ENCODE assay signal across 9 cellular contexts in the genomic region with DNA sequence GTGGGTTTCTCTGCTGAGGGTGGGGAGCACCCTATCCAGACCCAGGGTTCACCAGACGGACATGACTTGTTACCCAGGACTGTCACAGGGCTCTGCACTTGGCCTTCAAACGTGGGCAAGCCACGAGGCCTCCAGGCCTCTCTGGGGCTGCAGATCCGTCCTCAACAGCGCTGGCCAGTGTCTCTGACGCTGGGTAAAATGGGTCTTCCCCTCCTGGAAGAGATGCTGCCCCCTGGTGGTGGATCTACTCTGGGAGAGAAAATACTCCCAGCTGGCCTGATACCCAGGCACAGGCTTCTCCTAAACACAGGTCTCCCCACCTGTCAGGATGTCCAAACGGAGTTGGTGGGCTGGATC. TPM values are rescaled to one million over a fixed set of nuclear protein-coding genes. Genes with fewer than 3 reads are reported as not detected.
A peak's percentile ranks its signal among the peaks of the same experiment; 100 is the strongest.
DNase-seq lines count a peak whose midpoint lies in the region; ATAC-seq, FAIRE-seq and TF ChIP-seq lines count a peak whose summit lies in the region.
"Had no signal": no experiment of that assay in that cellular context is flagged by ENCODE, and none has a peak within 500 bp of the region (broad histone marks: within the 10 kb centered on the region; RNA-seq: fewer than 3 reads in every experiment).

No MANE protein-coding gene starts in this region.

- no peak for FAIRE-seq in kidney (lab: Jason Lieb, UNC)

- no peak overlapping the region for H3K27ac ChIP-seq in kidney (ENCODE audit: low read depth in 2 of 2, low read length in 2 of 2)

- no peaks in the 10 kb centered on the region for H3K9me3 ChIP-seq in kidney (ENCODE audit: control insufficient read depth in 1 of 2, low read length in 2 of 2)

- H3K9ac ChIP-seq in kidney (ENCODE audit: low read length in 2 of 2) = no peak overlapping the region

- DNase-seq in GF-D8 (lab: John Stamatoyannopoulos, UW) (peak; percentile 32), NCI-H2196 (lab: John Stamatoyannopoulos, UW; ENCODE audit: unreplicated experiment) (peak; percentile 93), cardiac fibroblast (ENCODE audit: low read depth in 2 of 2) (peak; percentile 88 to 90), kidney (peak; percentile 87)
- peak; percentile 68 to 87 (median 87) for DNase-seq in activated CD4-positive, CD25-positive, alpha-beta regulatory T cell (lab: John Stamatoyannopoulos, UW)
- peak; percentile 71 to 78 for DNase-seq in stimulated activated CD4-positive, alpha-beta T cell treated with anti-CD3 and anti-CD28 coated beads, Interleukin-1b, Interleukin-23, amount 100 ng/mL, for 1 hour (ENCODE audit: low read depth in 2 of 2)

- ATAC-seq in HG02678 (IDR thresholded peaks at IDR 0.05; ENCODE audit: unreplicated experiment) (peak; percentile 73), HG03108 (IDR thresholded peaks at IDR 0.05; ENCODE audit: unreplicated experiment) (no peak)

- H3K4me3 ChIP-seq in cardiac fibroblast (replicated peaks in 1 of 2; ENCODE audit: low read depth in 2 of 2, low read length in 2 of 2) (no peak overlapping the region), kidney (ENCODE audit: low read length in 2 of 2) (no peak overlapping the region)
- H3K4me3 ChIP-seq: skin epidermis had no signal

- TF ChIP-seq CTCF in cardiac fibroblast (IDR thresholded peaks at IDR 0.05; ENCODE audit: low read depth, low read length) (peak; percentile 83), kidney (IDR thresholded peaks at IDR 0.05; ENCODE audit: borderline replicate concordance, extremely low read depth, insufficient read depth) (peak; percentile 81)

- intact Hi-C loops in kidney (cut with DNase I) = no loop called here

- H3K36me3 ChIP-seq in kidney (ENCODE audit: control insufficient read depth in 1 of 2, insufficient read depth in 2 of 2, low read length in 2 of 2) = no peaks in the 10 kb centered on the region

- peaks cover 6 to 20% of the 10 kb centered on the region in 2 donors for H3K4me1 ChIP-seq in kidney (ENCODE audit: control insufficient read depth in 1 of 2, insufficient read depth in 1 of 2, low read depth in 1 of 2, low read length in 2 of 2)

RNA-seq across cellular contexts. Expression of gene GPR17, which starts 3.7 kb away (rescaled TPM):
- 0.50 TPM for total RNA-seq in kidney
- 0.39 TPM for polyA plus RNA-seq in kidney (ENCODE audit: insufficient read depth, low read depth, low replicate concordance)

RNA-seq across cellular contexts. Expression of gene LIMS2, which starts 25.7 kb away (rescaled TPM):
- total RNA-seq in kidney = 101 TPM
- polyA plus RNA-seq in kidney (ENCODE audit: insufficient read depth, low read depth, low replicate concordance) = 107 TPM

RNA-seq across cellular contexts. Expression of gene SFT2D3, which starts 51.6 kb away (rescaled TPM):
- 9.3 TPM for total RNA-seq in kidney
- 5.1 TPM for polyA plus RNA-seq in kidney (ENCODE audit: insufficient read depth, low read depth, low replicate concordance)

Comparison
In these comparisons a context has a peak if more than half of its experiments do, and no peak if none do; other contexts are left out.
1. DNase-seq: peak in every context shown above with its lines; median percentile 93 in NCI-H2196; 89 in cardiac fibroblast; 87 in activated CD4-positive, CD25-positive, alpha-beta regulatory T cell; 87 in kidney; 74 in stimulated activated CD4-positive, alpha-beta T cell treated with anti-CD3 and anti-CD28 coated beads, Interleukin-1b, Interleukin-23, amount 100 ng/mL, for 1 hour; 32 in GF-D8.